ENCODE assay signal across 16 cellular contexts in genomic region chr2:24508878-24509277, GRCh38. TPM values are rescaled to one million over a fixed set of nuclear protein-coding genes. Genes with fewer than 3 reads are reported as not detected.
DNase-seq lines count a peak whose midpoint lies in the region; TF ChIP-seq lines count a peak whose summit lies in the region.
"Had no signal": no experiment of that assay in that cellular context is flagged by ENCODE, and none has a peak within 500 bp of the region (broad histone marks: within the 10 kb centered on the region; RNA-seq: fewer than 3 reads in every experiment).

No MANE protein-coding gene starts in this region.

- TF ChIP-seq POLR2A in breast epithelium (IDR thresholded peaks at IDR 0.05) (no peak), erythroblast (IDR thresholded peaks at IDR 0.05; ENCODE audit: low read length) (no peak)

- BruUV-seq in MCF 10A (replicated peaks; lab: Mats Ljungman, UMichigan): no TSS peak

- intact Hi-C loops in MCF 10A (cut with micrococcal nuclease): no loop called here
- intact Hi-C loops in breast epithelium (cut with DNase I; ENCODE audit: low total_unique reads): no loop called here

- H3K36me3 ChIP-seq in breast epithelium: no peaks in the 10 kb centered on the region
- H3K36me3 ChIP-seq: BE2C, WERI-Rb-1 had no signal

- no peaks in the 10 kb centered on the region for H3K27me3 Mint-ChIP-seq in MCF 10A (ENCODE audit: insufficient read depth, unreplicated experiment)
- H3K27me3 Mint-ChIP-seq: activated naive CD8-positive, alpha-beta T cell treated with anti-CD3 and anti-CD28 coated beads, Interleukin-2, amount 10 ng/mL, durations not matched to agents 7 days and 5 days had no signal

- peaks cover 0 to 5% of the 10 kb centered on the region in 2 donors for H3K4me1 ChIP-seq in breast epithelium

- H3K4me3 Mint-ChIP-seq in MCF 10A (ENCODE audit: unreplicated experiment): no peak overlapping the region
- H3K4me3 Mint-ChIP-seq: activated naive CD8-positive, alpha-beta T cell treated with anti-CD3 and anti-CD28 coated beads, Interleukin-2, amount 10 ng/mL, durations not matched to agents 7 days and 5 days had no signal

- H3K4me1 Mint-ChIP-seq in MCF 10A (ENCODE audit: insufficient read depth, unreplicated experiment): peaks cover 9% of the 10 kb centered on the region

- H3K27me3 ChIP-seq in breast epithelium: no peaks in the 10 kb centered on the region
- H3K27me3 ChIP-seq: BE2C had no signal

- no peak overlapping the region for H3K27ac Mint-ChIP-seq in MCF 10A (ENCODE audit: low read depth, unreplicated experiment)
- H3K27ac Mint-ChIP-seq: activated naive CD8-positive, alpha-beta T cell treated with anti-CD3 and anti-CD28 coated beads, Interleukin-2, amount 10 ng/mL, durations not matched to agents 7 days and 5 days had no signal

- CTCF ChIA-PET in MCF 10A (lab: Yijun Ruan, JAX): no interaction called here

- no peaks in the 10 kb centered on the region for H3K36me3 Mint-ChIP-seq in MCF 10A (ENCODE audit: insufficient read depth, unreplicated experiment)

- no peaks in the 10 kb centered on the region for H3K9me3 Mint-ChIP-seq in MCF 10A (ENCODE audit: unreplicated experiment)

- peak; percentile 34 for DNase-seq in MCF 10A (ENCODE audit: unreplicated experiment)
- no peak for DNase-seq in breast epithelium (ENCODE audit: low spot score in 2 of 2)
- DNase-seq in MV-4-11 (lab: John Stamatoyannopoulos, UW): peak; percentile 55
- DNase-seq in erythroblast (lab: John Stamatoyannopoulos, UW): peak; percentile 28 to 59
- no peak for DNase-seq in DMS 273 (lab: John Stamatoyannopoulos, UW; ENCODE audit: unreplicated experiment)
- no peak for DNase-seq in DMS114 treated with DMSO at 0.1 percent for 48 hours (lab: John Stamatoyannopoulos, UW; ENCODE audit: unreplicated experiment)
- DNase-seq in kidney glomerular epithelial cell (lab: John Stamatoyannopoulos, UW): no peak
- no peak for DNase-seq in activated CD8-positive, alpha-beta memory T cell treated with anti-CD3 and anti-CD28 coated beads, Interleukin-2, amount 50 U/mL, for 4 hours
- DNase-seq: activated naive CD8-positive, alpha-beta T cell treated with anti-CD3 and anti-CD28 coated beads, Interleukin-2, amount 10 ng/mL, durations not matched to agents 7 days and 5 days; BE2C; DMS53; midbrain; NCI-H1092; PC-3; WERI-Rb-1 had no signal

- TF ChIP-seq CTCF in MCF 10A (IDR thresholded peaks at IDR 0.05; ENCODE audit: unreplicated experiment) (no peak), breast epithelium (IDR thresholded peaks at IDR 0.05) (no peak)

- POLR2A ChIA-PET in MCF 10A (lab: Yijun Ruan, JAX): interaction anchor here (0.5 to 1.2 kb wide), 2 partner anchors 11 to 881 kb away, joined by 3 to 4 read pairs; no protein-coding TSS in a partner anchor

- no peaks in the 10 kb centered on the region for H3K9me3 ChIP-seq in breast epithelium
- H3K9me3 ChIP-seq: BE2C had no signal

- H3K27ac ChIP-seq in breast epithelium: no peak overlapping the region
- H3K27ac ChIP-seq: WERI-Rb-1 had no signal

- no peak overlapping the region for H3K4me3 ChIP-seq in breast epithelium
- H3K4me3 ChIP-seq: smooth muscle cell had no signal

RNA-seq across cellular contexts. Expression of gene NCOA1, which starts 17.8 kb away (rescaled TPM):
- total RNA-seq in MCF 10A (2022) (15.4 and 15.8 TPM in 2 replicates), breast epithelium (10 to 100 TPM; 66.4 to 83.4 (median 69.2) TPM)

Comparison
In these comparisons a context has a peak if more than half of its experiments do, and no peak if none do; other contexts are left out.
1. DNase-seq: peak in MCF 10A (single experiment), MV-4-11 (single experiment) and erythroblast (2 of 2); none in breast epithelium (0 of 2), DMS 273 (single experiment), DMS114 treated with DMSO at 0.1 percent for 48 hours (single experiment), kidney glomerular epithelial cell (single experiment) and activated CD8-positive, alpha-beta memory T cell treated with anti-CD3 and anti-CD28 coated beads, Interleukin-2, amount 50 U/mL, for 4 hours (single experiment).